ENCODE assay signal across 13 cellular contexts in genomic region chr21:33428669-33429068, GRCh38. TPM values are rescaled to one million over a fixed set of nuclear protein-coding genes. Genes with fewer than 3 reads are reported as not detected.
A peak's percentile ranks its signal among the peaks of the same experiment; 100 is the strongest.
DNase-seq lines count a peak whose midpoint lies in the region; ATAC-seq and TF ChIP-seq lines count a peak whose summit lies in the region.
"Had no signal": no experiment of that assay in that cellular context is flagged by ENCODE, and none has a peak within 500 bp of the region (broad histone marks: within the 10 kb centered on the region; RNA-seq: fewer than 3 reads in every experiment).

No MANE protein-coding gene starts in this region.

- peak overlapping the region in 6 of 9 donors; percentile 22 to 65 (median 44) for H3K27ac Mint-ChIP-seq in naive thymus-derived CD4-positive, alpha-beta T cell
- no peak overlapping the region for H3K27ac Mint-ChIP-seq in Caco-2 (ENCODE audit: unreplicated experiment)

- POLR2A ChIA-PET in naive thymus-derived CD4-positive, alpha-beta T cell (lab: Charles Lee) = interaction anchor here (1.0 to 1.2 kb wide), 3 partner anchors 9 to 54 kb away, joined by 3 to 4 read pairs (median 3); no protein-coding TSS in a partner anchor
- POLR2A ChIA-PET in Caco-2 (lab: Charles Lee) = no interaction called here

- H3K9me3 Mint-ChIP-seq in naive thymus-derived CD4-positive, alpha-beta T cell = peaks cover 0 to 2% (median 0%) of the 10 kb centered on the region in 11 donors
- H3K9me3 Mint-ChIP-seq in Caco-2 (ENCODE audit: unreplicated experiment) = no peaks in the 10 kb centered on the region

- TF ChIP-seq CTCF in colonic mucosa (IDR thresholded peaks at IDR 0.05) (no peak), Caco-2 (IDR thresholded peaks at IDR 0.05; ENCODE audit: insufficient read depth in 1 of 2, low read depth in 1 of 2, low read length in 1 of 2, severe bottlenecking in 1 of 2, unreplicated experiment in 1 of 2) (no peak)

- in situ Hi-C loops in ACHN (cut with HindIII; ENCODE audit: low pct_ligation_motif_present, low pct_unique_long_range_greater_than_20kb, low sequenced_read_pairs) = no loop called here

- CTCF ChIA-PET in naive thymus-derived CD4-positive, alpha-beta T cell (lab: Charles Lee) = interaction anchor here (0.6 kb wide), 1 partner anchor 226 kb away, joined by 3 read pairs; no protein-coding TSS in a partner anchor
- CTCF ChIA-PET in Caco-2 (lab: Charles Lee) = interaction anchor here (1.5 kb wide), 1 partner anchor 67 kb away, joined by 4 read pairs; no protein-coding TSS in a partner anchor

- H3K4me1 ChIP-seq in colonic mucosa = no peaks in the 10 kb centered on the region
- H3K4me1 ChIP-seq in naive thymus-derived CD4-positive, alpha-beta T cell (ENCODE audit: control insufficient read depth in 2 of 2, insufficient read depth in 2 of 2, low read length in 2 of 2) = no peaks in the 10 kb centered on the region
- H3K4me1 ChIP-seq in Caco-2 = peaks cover 7% of the 10 kb centered on the region; the same call in 1 of the 2 replicates
- H3K4me1 ChIP-seq: body of pancreas had no signal

- no peak overlapping the region for H3K4me3 Mint-ChIP-seq in naive thymus-derived CD4-positive, alpha-beta T cell
- no peak overlapping the region for H3K4me3 Mint-ChIP-seq in Caco-2 (ENCODE audit: unreplicated experiment)

- no peak for ATAC-seq in naive thymus-derived CD4-positive, alpha-beta T cell
- ATAC-seq: body of pancreas had no signal

- intact Hi-C loops in colonic mucosa (cut with DNase I) (no loop called here), Caco-2 (cut with micrococcal nuclease; ENCODE audit: unreplicated experiment) (no loop called here)
- intact Hi-C loops in naive thymus-derived CD4-positive, alpha-beta T cell (cut with micrococcal nuclease) = no loop called here

- no peak overlapping the region for H3K9ac ChIP-seq in colonic mucosa (ENCODE audit: low read depth in 2 of 2, low read length in 2 of 2)

- H3K27me3 ChIP-seq in colonic mucosa (no peaks in the 10 kb centered on the region), Caco-2 (replicated peaks; ENCODE audit: control insufficient read depth, insufficient read depth, low read length) (no peaks in the 10 kb centered on the region)
- no peaks in the 10 kb centered on the region for H3K27me3 ChIP-seq in naive thymus-derived CD4-positive, alpha-beta T cell (ENCODE audit: control insufficient read depth in 2 of 2, insufficient read depth in 2 of 2, low read length in 2 of 2)
- H3K27me3 ChIP-seq: body of pancreas had no signal

- H3K36me3 Mint-ChIP-seq in naive thymus-derived CD4-positive, alpha-beta T cell = peaks cover 3 to 41% (median 13%) of the 10 kb centered on the region in 5 donors
- peaks cover 84% of the 10 kb centered on the region for H3K36me3 Mint-ChIP-seq in Caco-2 (ENCODE audit: insufficient read depth, unreplicated experiment)

- no TSS peak for BruUV-seq in Caco-2 (replicated peaks; lab: Mats Ljungman, UMichigan)

- no peaks in the 10 kb centered on the region for H3K27me3 Mint-ChIP-seq in naive thymus-derived CD4-positive, alpha-beta T cell
- no peaks in the 10 kb centered on the region for H3K27me3 Mint-ChIP-seq in Caco-2 (ENCODE audit: insufficient read depth, unreplicated experiment)

- no peaks in the 10 kb centered on the region for H3K9me3 ChIP-seq in colonic mucosa
- H3K9me3 ChIP-seq in naive thymus-derived CD4-positive, alpha-beta T cell (ENCODE audit: control insufficient read depth in 2 of 3, low read length in 3 of 3) = no peaks in the 10 kb centered on the region
- no peaks in the 10 kb centered on the region for H3K9me3 ChIP-seq in Caco-2
- H3K9me3 ChIP-seq: body of pancreas had no signal

- H3K4me1 Mint-ChIP-seq in naive thymus-derived CD4-positive, alpha-beta T cell = peaks cover 0 to 15% (median 7%) of the 10 kb centered on the region in 7 donors
- no peaks in the 10 kb centered on the region for H3K4me1 Mint-ChIP-seq in Caco-2 (ENCODE audit: low read depth, unreplicated experiment)

- DNase-seq in ACHN (peak; percentile 53), HPDE6-E6E7 (ENCODE audit: extremely low spot score) (peak; percentile 92), colonic mucosa (no peak), kidney glomerular epithelial cell (lab: John Stamatoyannopoulos, UW) (no peak), RKO (ENCODE audit: low spot score) (no peak), Caco-2 (no peak), DMS153 treated with DMSO at 0.1 percent for 48 hours (lab: John Stamatoyannopoulos, UW; ENCODE audit: unreplicated experiment) (no peak)
- no peak for DNase-seq in naive thymus-derived CD4-positive, alpha-beta T cell
- DNase-seq: body of pancreas, NCI-H1436, T-helper 9 cell had no signal

- H3K36me3 ChIP-seq in colonic mucosa (peaks cover 9% of the 10 kb centered on the region), Caco-2 (ENCODE audit: control insufficient read depth, insufficient read depth, low read length) (peaks cover 4% of the 10 kb centered on the region; the same call in 1 of the 2 replicates)
- peaks cover 10 to 87% (median 22%) of the 10 kb centered on the region in 3 experiments for H3K36me3 ChIP-seq in naive thymus-derived CD4-positive, alpha-beta T cell (ENCODE audit: control insufficient read depth in 2 of 3, insufficient read depth in 3 of 3, low read length in 3 of 3)

- H3K4me3 ChIP-seq in colonic mucosa = no peak overlapping the region
- no peak overlapping the region for H3K4me3 ChIP-seq in naive thymus-derived CD4-positive, alpha-beta T cell (ENCODE audit: low read length)
- no peak overlapping the region for H3K4me3 ChIP-seq in Caco-2 (ENCODE audit: low read depth, low read length)
- H3K4me3 ChIP-seq: body of pancreas had no signal

- H3K27ac ChIP-seq in colonic mucosa = peak overlapping the region; percentile 2
- H3K27ac ChIP-seq in naive thymus-derived CD4-positive, alpha-beta T cell (ENCODE audit: low read depth, low read length) = no peak overlapping the region
- H3K27ac ChIP-seq: body of pancreas, C4-2B, HL-60 had no signal

RNA-seq across cellular contexts. Expression of gene IFNGR2, which starts 25.5 kb away (rescaled TPM):
- total RNA-seq in colonic mucosa = 100 to 1,000 TPM in 1 of 2 donors, 10 to 100 TPM in 1; 53.7 to 128 TPM
- 10 to 100 TPM in 4 of 5 experiments, 1 to 10 TPM in 1; 9.1 to 80.5 (median 33.7) TPM for total RNA-seq in naive thymus-derived CD4-positive, alpha-beta T cell
- 10 to 100 TPM; 29.8 to 39.2 TPM for polyA plus RNA-seq in naive thymus-derived CD4-positive, alpha-beta T cell
- total RNA-seq in Caco-2 (2022) = 47.0 and 56.9 TPM in 2 replicates

RNA-seq across cellular contexts. Expression of gene TMEM50B, which starts 51.1 kb away (rescaled TPM):
- 10 to 100 TPM; 29.0 to 50.1 TPM for total RNA-seq in colonic mucosa
- total RNA-seq in naive thymus-derived CD4-positive, alpha-beta T cell = 100 to 1,000 TPM in 2 of 5 experiments, 10 to 100 TPM in 3; 38.3 to 108 (median 61.7) TPM
- 10 to 100 TPM; 37.0 to 46.5 TPM for polyA plus RNA-seq in naive thymus-derived CD4-positive, alpha-beta T cell
- total RNA-seq in Caco-2 (2022) = 21.0 and 25.9 TPM in 2 replicates

Comparison
In these comparisons a context has a peak if more than half of its experiments do, and no peak if none do; other contexts are left out.
1. DNase-seq: peak in ACHN (single experiment) and HPDE6-E6E7 (single experiment); none in colonic mucosa (single experiment), naive thymus-derived CD4-positive, alpha-beta T cell (0 of 9), kidney glomerular epithelial cell (single experiment), RKO (single experiment), Caco-2 (0 of 2) and DMS153 treated with DMSO at 0.1 percent for 48 hours (single experiment).